In the genomic region with DNA sequence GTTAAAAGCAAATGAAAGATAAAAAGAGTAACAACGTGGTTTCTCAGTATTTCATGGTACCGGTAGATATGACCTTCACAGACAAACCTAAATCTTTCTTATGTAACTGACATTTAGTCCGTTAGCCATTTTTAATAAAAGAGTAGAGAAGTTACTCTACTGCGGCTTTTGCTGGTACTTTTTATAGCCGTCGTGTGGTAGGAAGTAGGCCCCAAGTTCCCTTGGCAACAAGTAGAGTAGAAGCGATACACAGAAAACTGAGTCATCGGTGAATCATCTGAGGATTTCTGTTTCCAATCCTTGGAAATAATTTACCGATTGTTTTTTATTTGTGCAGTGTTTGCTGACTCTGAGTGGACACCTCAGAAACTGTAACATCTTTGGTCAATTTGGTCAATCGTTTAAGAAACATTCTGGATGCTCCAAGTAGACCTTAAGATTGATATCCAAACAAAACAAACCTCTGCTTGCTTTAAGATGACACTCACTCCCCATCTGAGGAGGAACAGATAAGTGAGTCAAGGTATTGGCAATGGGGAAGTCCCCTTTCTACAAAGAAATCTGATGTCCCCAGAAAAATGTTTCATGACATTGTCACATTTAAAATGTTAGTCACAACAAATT, we compare ENCODE assay signal across 8 cellular contexts.
A peak's percentile ranks its signal among the peaks of the same experiment; 100 is the strongest.
DNase-seq lines count a peak whose midpoint lies in the region; ATAC-seq, FAIRE-seq and TF ChIP-seq lines count a peak whose summit lies in the region.

No MANE protein-coding gene starts in this region.

- TF ChIP-seq POLR2A in endothelial cell of umbilical vein (IDR thresholded peaks at IDR 0.05; ENCODE audit: low read depth, low read length) (no peak), vagina (IDR thresholded peaks at IDR 0.05) (no peak)

- ATAC-seq in GM21786 (IDR thresholded peaks at IDR 0.05; ENCODE audit: unreplicated experiment), result peak; percentile 98
- ATAC-seq in pancreas, result peak in 3 of 4 donors; percentile 78 to 94 (median 85)

- TSS peak; percentile 33 for BruUV-seq in endothelial cell of umbilical vein (replicated peaks; lab: Mats Ljungman, UMichigan)

- peak; percentile 99 for DNase-seq in ELR (ENCODE audit: low read depth)
- peak; percentile 79 to 82 for DNase-seq in Kasumi-1 (lab: John Stamatoyannopoulos, UW)
- DNase-seq in activated CD4-positive, alpha-beta T cell treated with anti-CD3 and anti-CD28 coated beads, Interleukin-2, amount 50 U/mL, for 4 hours, result peak; percentile 42 to 49
- DNase-seq in endothelial cell of umbilical vein (ENCODE audit: low read depth, low spot score), result peak; percentile 90
- DNase-seq in pancreas, result peak in 1 of 6 donors; percentile 25
- DNase-seq in vagina (ENCODE audit: extremely low spot score in 2 of 2), result no peak
- DNase-seq in cortex of kidney (lab: John Stamatoyannopoulos, UW), result no peak

- CTCF ChIA-PET in endothelial cell of umbilical vein (lab: Charles Lee), result interaction anchor here (1.0 to 1.1 kb wide), 2 partner anchors 10 to 172 kb away, joined by 3 read pairs; no protein-coding TSS in a partner anchor

- H3K4me1 ChIP-seq in endothelial cell of umbilical vein (ENCODE audit: control insufficient read depth, extremely low read depth, insufficient read depth, low read length), result peaks cover 28% of the 10 kb centered on the region
- peaks cover 0 to 6% (median 5%) of the 10 kb centered on the region in 3 donors for H3K4me1 ChIP-seq in pancreas
- H3K4me1 ChIP-seq in vagina, result peaks cover 15% of the 10 kb centered on the region

- intact Hi-C loops in endothelial cell of umbilical vein (cut with micrococcal nuclease), result loop anchor here (1.0 to 10.0 kb wide), 5 partner anchors 28 to 287 kb away; partner anchors contain the start of gene AHR
- intact Hi-C loops in pancreas (cut with DNase I), result no loop called here
- intact Hi-C loops in vagina (cut with DNase I), result no loop called here

- H3K9me3 ChIP-seq in endothelial cell of umbilical vein (replicated peaks; ENCODE audit: control insufficient read depth, insufficient read depth, low read length) (no peaks in the 10 kb centered on the region), pancreas (no peaks in the 10 kb centered on the region), vagina (no peaks in the 10 kb centered on the region)

- peak overlapping the region; percentile 63 for H3K4me2 ChIP-seq in endothelial cell of umbilical vein (ENCODE audit: insufficient read depth, low read length)

- no peaks in the 10 kb centered on the region for H4K20me1 ChIP-seq in endothelial cell of umbilical vein (replicated peaks; ENCODE audit: control insufficient read depth, extremely low read depth, insufficient read depth, low read length)

- H3K27me3 ChIP-seq in endothelial cell of umbilical vein (ENCODE audit: control insufficient read depth in 2 of 2, insufficient read depth in 2 of 2, low read length in 2 of 2) (no peaks in the 10 kb centered on the region), pancreas (no peaks in the 10 kb centered on the region), vagina (no peaks in the 10 kb centered on the region)

- H3K36me3 ChIP-seq in endothelial cell of umbilical vein (ENCODE audit: control insufficient read depth in 2 of 2, extremely low read depth in 1 of 2, insufficient read depth in 2 of 2, low read length in 2 of 2), result no peaks in the 10 kb centered on the region
- H3K36me3 ChIP-seq in pancreas, result no peaks in the 10 kb centered on the region
- no peaks in the 10 kb centered on the region for H3K36me3 ChIP-seq in vagina

- H2AFZ ChIP-seq in endothelial cell of umbilical vein (ENCODE audit: low read depth, low read length), result peak overlapping the region; percentile 73

- H3K4me3 ChIP-seq in endothelial cell of umbilical vein (replicated peaks in 1 of 3; ENCODE audit: insufficient read depth in 1 of 3, low read depth in 1 of 3, low read length in 3 of 3) (no peak overlapping the region), pancreas (no peak overlapping the region), vagina (no peak overlapping the region)

- POLR2A ChIA-PET in endothelial cell of umbilical vein (lab: Charles Lee), result no interaction called here

- no peaks in the 10 kb centered on the region for H3K9me1 ChIP-seq in endothelial cell of umbilical vein (replicated peaks; ENCODE audit: control insufficient read depth, extremely low read depth, insufficient read depth, low read length)

- H3K9ac ChIP-seq in endothelial cell of umbilical vein (replicated peaks; ENCODE audit: extremely low read depth, insufficient read depth, low read length), result peak overlapping the region; percentile 74

- FAIRE-seq in endothelial cell of umbilical vein (lab: Jason Lieb, UNC) (peak; percentile 94), pancreas (lab: Jason Lieb, UNC) (no peak)

- WGBS in pancreas, 2 donors, result 74 to 80% methylated on average over 10 of the region's 10 CpGs

- H3K27ac ChIP-seq in endothelial cell of umbilical vein (ENCODE audit: insufficient read depth, low read depth, low read length) (peak overlapping the region; percentile 76), pancreas (peak overlapping the region in 1 of 4 donors; percentile 24), vagina (peak overlapping the region; percentile 34)

- H3K79me2 ChIP-seq in endothelial cell of umbilical vein (ENCODE audit: control insufficient read depth, insufficient read depth, low read length), result no peaks in the 10 kb centered on the region

- dilution Hi-C loops in endothelial cell of umbilical vein (cut with MboI; ENCODE audit: extremely low pct_ligation_motif_present, low sequenced_read_pairs), result no loop called here

- TF ChIP-seq CTCF in endothelial cell of umbilical vein (IDR thresholded peaks at IDR 0.05; ENCODE audit: extremely low read depth in 1 of 2, insufficient read depth in 1 of 2, low read depth in 1 of 2, low read length in 2 of 2), result no peak
- TF ChIP-seq CTCF in pancreas (IDR thresholded peaks at IDR 0.05), result no peak
- TF ChIP-seq CTCF in vagina (IDR thresholded peaks at IDR 0.05), result no peak

TF ChIP-seq in endothelial cell of umbilical vein, 7 proteins besides CTCF, POLR2A, EP300 and RAD21:
- TF ChIP-seq MAX (IDR thresholded peaks at IDR 0.05; ENCODE audit: insufficient read depth, insufficient read length), result no peak
- peak; percentile 98 for TF ChIP-seq FOS (IDR thresholded peaks at IDR 0.05; ENCODE audit: borderline replicate concordance, insufficient read depth, low read length)
- no peak for TF ChIP-seq GATA2 (IDR thresholded peaks at IDR 0.05; ENCODE audit: insufficient read depth, insufficient read length, low read depth, low read length)
- TF ChIP-seq JUN (IDR thresholded peaks at IDR 0.05; ENCODE audit: borderline replicate concordance, insufficient read depth, insufficient read length, low read depth), result peak; percentile 99
- TF ChIP-seq POLR2AphosphoS5 (IDR thresholded peaks at IDR 0.05; ENCODE audit: insufficient read depth, low read depth, low read length), result peak; percentile 67
- TF ChIP-seq MYC (IDR thresholded peaks at IDR 0.05; ENCODE audit: low read depth, low read length), result no peak
TF ChIP-seq in endothelial cell of umbilical vein: peak in this region for 3.

Comparison
In these comparisons a context has a peak if more than half of its experiments do, and no peak if none do; other contexts are left out.
1. DNase-seq: peak in ELR (single experiment), Kasumi-1 (2 of 2), activated CD4-positive, alpha-beta T cell treated with anti-CD3 and anti-CD28 coated beads, Interleukin-2, amount 50 U/mL, for 4 hours (2 of 2) and endothelial cell of umbilical vein (single experiment); none in vagina (0 of 2) and cortex of kidney (single experiment).